In the genomic region with DNA sequence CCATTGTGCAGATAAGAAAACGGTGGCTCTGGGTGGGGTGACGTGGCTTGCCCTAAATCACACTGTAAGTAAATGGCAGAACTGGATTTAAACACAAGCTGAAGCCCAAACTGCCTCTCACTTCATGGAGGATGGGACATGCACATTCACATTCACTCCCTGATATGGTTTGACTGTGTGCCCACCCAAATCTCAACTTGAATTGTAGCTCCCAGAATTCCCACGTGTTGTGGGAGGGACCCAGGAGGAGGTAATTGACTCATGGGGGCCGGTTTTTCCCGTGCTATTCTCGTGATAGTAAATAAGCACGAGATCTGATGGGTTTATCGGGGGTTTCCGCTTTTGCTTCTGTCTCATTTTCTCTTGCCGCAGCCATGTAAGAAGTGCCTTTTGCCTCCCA, we compare ENCODE assay signal across 10 cellular contexts. TPM values are rescaled to one million over a fixed set of nuclear protein-coding genes. Genes with fewer than 3 reads are reported as not detected.
"Had no signal": no experiment of that assay in that cellular context is flagged by ENCODE, and none has a peak within 500 bp of the region (broad histone marks: within the 10 kb centered on the region; RNA-seq: fewer than 3 reads in every experiment).

No MANE protein-coding gene starts in this region.

- H3K36me3 ChIP-seq: HAP-1 had no signal

- FAIRE-seq: HTR-8/SVneo, K562 had no signal

- H3K9me3 Mint-ChIP-seq: GM23338, HFFc6 had no signal

- H3K27ac Mint-ChIP-seq: GM23338, HFFc6 had no signal

- H3K4me3 Mint-ChIP-seq: GM23338, HFFc6 had no signal

- DNase-seq: H7, HFFc6, IMR-90, KG1 had no signal

- ATAC-seq: GM23338, HCT116, K562 had no signal

- H3K4me3 ChIP-seq: GM23338, HAP-1, K562 had no signal

- H3K9me3 ChIP-seq: HAP-1 had no signal

- H3K4me1 ChIP-seq: HAP-1 had no signal

RNA-seq across cellular contexts. Expression of gene CHST15, which starts 32.4 kb away (rescaled TPM):
- total RNA-seq: HT-29 had no signal
